Comparison of ENCODE assay signal across 10 cellular contexts in the genomic region with DNA sequence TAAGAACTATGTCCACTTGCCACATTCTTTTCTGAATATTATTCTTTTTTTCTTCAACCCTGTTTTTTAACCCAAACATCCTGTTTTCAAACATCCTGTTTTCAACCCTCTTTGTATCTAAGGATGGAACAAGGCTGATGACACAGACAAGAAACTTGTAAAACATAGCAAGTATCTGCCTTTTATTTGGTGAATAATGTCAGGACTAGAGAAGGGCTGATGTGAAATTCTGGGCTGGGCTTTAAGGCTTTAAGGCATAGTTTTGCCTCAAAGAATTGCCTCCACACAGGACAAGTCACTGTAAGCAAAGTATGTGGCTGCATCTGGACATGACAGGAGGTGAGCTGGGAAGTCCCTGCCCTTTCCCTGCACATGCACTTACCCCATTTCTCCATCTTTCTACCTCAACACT.
DNase-seq lines count a peak whose midpoint lies in the region; ATAC-seq and TF ChIP-seq lines count a peak whose summit lies in the region.
"Had no signal": no experiment of that assay in that cellular context is flagged by ENCODE, and none has a peak within 500 bp of the region (broad histone marks: within the 10 kb centered on the region; RNA-seq: fewer than 3 reads in every experiment).

No MANE protein-coding gene starts in this region.

- no peak for TF ChIP-seq CTCF in cardiac fibroblast (IDR thresholded peaks at IDR 0.05; ENCODE audit: low read depth, low read length)

- no peak overlapping the region for H3K4me3 ChIP-seq in cardiac fibroblast (replicated peaks in 1 of 2; ENCODE audit: low read depth in 2 of 2, low read length in 2 of 2)

- ATAC-seq in HG03108 (IDR thresholded peaks at IDR 0.05; ENCODE audit: unreplicated experiment), result peak; percentile 26
- ATAC-seq in HG03565 (IDR thresholded peaks at IDR 0.05; ENCODE audit: unreplicated experiment), result no peak

- DNase-seq in stimulated activated CD4-positive, alpha-beta T cell treated with anti-CD3 and anti-CD28 coated beads, Interleukin-15, amount 100 ng/mL, for 24 hours, result peak; percentile 24
- no peak for DNase-seq in stimulated activated CD4-positive, alpha-beta T cell treated with anti-CD3 and anti-CD28 coated beads, Interleukin-4, amount 100 ng/mL, for 4 hours
- peak; percentile 63 to 86 for DNase-seq in cardiac fibroblast (ENCODE audit: low read depth in 2 of 2)
- DNase-seq in NCI-H2107 treated with DMSO at 0.1 percent for 48 hours (lab: John Stamatoyannopoulos, UW; ENCODE audit: unreplicated experiment), result no peak
- no peak for DNase-seq in COR-L47 (lab: John Stamatoyannopoulos, UW)
- DNase-seq in stimulated activated CD4-positive, alpha-beta T cell treated with anti-CD3 and anti-CD28 coated beads, Interleukin-2, amount 100 ng/mL, for 48 hours, result no peak
- DNase-seq: DND-41, NCI-H1105 had no signal

Comparison
In these comparisons a context has a peak if more than half of its experiments do, and no peak if none do; other contexts are left out.
1. DNase-seq: peak in stimulated activated CD4-positive, alpha-beta T cell treated with anti-CD3 and anti-CD28 coated beads, Interleukin-15, amount 100 ng/mL, for 24 hours (single experiment) and cardiac fibroblast (2 of 2); none in stimulated activated CD4-positive, alpha-beta T cell treated with anti-CD3 and anti-CD28 coated beads, Interleukin-4, amount 100 ng/mL, for 4 hours (0 of 2), NCI-H2107 treated with DMSO at 0.1 percent for 48 hours (single experiment), COR-L47 (single experiment) and stimulated activated CD4-positive, alpha-beta T cell treated with anti-CD3 and anti-CD28 coated beads, Interleukin-2, amount 100 ng/mL, for 48 hours (0 of 2).